17 cellular contexts compared by ENCODE assay signal in the genomic region with DNA sequence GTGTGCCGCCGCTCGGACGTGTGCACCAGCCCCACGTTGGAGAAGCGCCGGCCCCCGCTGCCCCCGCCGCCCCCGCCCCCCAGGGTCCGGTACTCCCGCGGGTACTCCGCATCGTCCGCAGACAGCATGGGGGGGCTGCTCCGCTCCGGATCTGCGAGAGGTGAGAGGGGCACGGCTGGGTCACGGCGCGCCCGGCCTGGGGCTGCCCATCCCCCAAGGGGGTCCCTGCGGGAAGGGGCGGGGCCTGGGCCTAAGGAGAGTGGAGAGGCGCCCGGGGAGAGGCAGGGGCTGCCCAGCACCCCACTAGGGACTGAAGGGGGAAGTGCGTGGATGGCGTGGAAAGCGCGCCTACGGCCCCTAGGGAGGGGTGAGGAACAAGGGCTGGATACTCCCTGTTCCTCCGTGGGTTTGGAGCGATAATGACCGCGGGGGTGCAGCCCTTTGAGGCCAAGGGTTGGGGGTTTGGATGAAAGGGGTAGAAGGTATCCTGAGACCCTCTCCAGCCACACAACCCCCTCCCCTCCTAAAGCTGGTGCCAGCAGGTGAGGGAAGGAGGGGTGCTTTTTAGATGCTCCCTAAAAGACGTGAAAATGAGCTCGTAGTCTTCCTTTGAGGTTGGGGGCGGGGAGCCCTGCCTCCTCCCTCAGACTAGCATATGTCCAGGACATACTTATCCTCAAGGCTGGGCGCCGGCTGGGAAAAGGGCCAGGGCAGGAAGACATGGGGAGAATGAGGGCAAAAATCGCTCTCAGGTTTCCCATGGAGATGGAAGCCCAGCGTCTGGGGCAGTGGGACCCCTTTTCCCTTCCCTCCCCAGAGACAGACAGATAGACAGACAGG. TPM values are rescaled to one million over a fixed set of nuclear protein-coding genes. Genes with fewer than 3 reads are reported as not detected.
DNase-seq lines count a peak whose midpoint lies in the region; ATAC-seq, FAIRE-seq and TF ChIP-seq lines count a peak whose summit lies in the region.
"Had no signal": no experiment of that assay in that cellular context is flagged by ENCODE, and none has a peak within 500 bp of the region (broad histone marks: within the 10 kb centered on the region; RNA-seq: fewer than 3 reads in every experiment).

No MANE protein-coding gene starts in this region.

- H3K23me2 ChIP-seq in H1 (ENCODE audit: low read depth, low read length) = peaks cover 6% of the 10 kb centered on the region; the same call in 1 of the 2 replicates

- CTCF ChIA-PET in H1 (lab: Charles Lee; ENCODE audit: partially characterized antibody) = interaction anchor here (0.6 to 32.0 kb wide), 9 partner anchors 11 to 369 kb away, joined by 3 to 914 read pairs (median 4); partner anchors contain the start of gene SRCIN1

- H2BK120ac ChIP-seq in H1 (replicated peaks; ENCODE audit: low read depth, low read length) = no peak overlapping the region

- H3K4me3 ChIP-seq in BLaER1 (peak overlapping the region; percentile 55), HUES48 (ENCODE audit: low read depth, low read length) (peak overlapping the region; percentile 59), H1 (ENCODE audit: extremely low read depth in 1 of 4, insufficient read depth in 2 of 4, low read depth in 3 of 4, low read length in 4 of 4) (peak overlapping the region; percentile 14 to 58 (median 41))
- H3K4me3 ChIP-seq: PC-9, thyroid gland had no signal

- H3K56ac ChIP-seq in H1 (replicated peaks; ENCODE audit: insufficient read length, low read depth, low read length) = no peak overlapping the region

- TF ChIP-seq EP300 in H1 (IDR thresholded peaks at IDR 0.05; ENCODE audit: borderline replicate concordance in 1 of 2, low read depth in 2 of 2, low read length in 2 of 2) = no peak

- H2AK5ac ChIP-seq in H1 (ENCODE audit: low read depth, low read length) = no peak overlapping the region; the same call in 1 of the 2 replicates

- H2BK20ac ChIP-seq in H1 (ENCODE audit: low read length) = no peak overlapping the region

- H3K79me2 ChIP-seq in H1 (ENCODE audit: control insufficient read depth in 1 of 2, insufficient read depth in 2 of 2, low read length in 2 of 2) = no peaks in the 10 kb centered on the region

- peaks cover 83% of the 10 kb centered on the region for H3K27me3 Mint-ChIP-seq in nephron progenitor cell (ENCODE audit: low read depth, poor library complexity)

- H3K27me3 ChIP-seq in BLaER1 = peaks cover 77% of the 10 kb centered on the region
- peaks cover 89% of the 10 kb centered on the region for H3K27me3 ChIP-seq in HUES48 (ENCODE audit: control insufficient read depth, insufficient read depth, low read length)
- H3K27me3 ChIP-seq in H1 (replicated peaks in 1 of 4; ENCODE audit: control insufficient read depth in 3 of 4, extremely low read depth in 1 of 4, insufficient read depth in 3 of 4, low read length in 3 of 4) = peaks cover 45 to 73% (median 68%) of the 10 kb centered on the region in 4 experiments

- no peak overlapping the region for H3K27ac Mint-ChIP-seq in nephron progenitor cell
- H3K27ac Mint-ChIP-seq: activated T-cell treated with anti-CD3 and anti-CD28 coated beads, Interleukin-2, amount 50 U/mL, for 72 hours; IgD-negative memory B cell; memory B cell had no signal

- no peak for ATAC-seq in HG03095 (IDR thresholded peaks at IDR 0.05; ENCODE audit: unreplicated experiment)

- H3K9me3 Mint-ChIP-seq in nephron progenitor cell = no peaks in the 10 kb centered on the region
- H3K9me3 Mint-ChIP-seq: activated T-cell treated with anti-CD3 and anti-CD28 coated beads, Interleukin-2, amount 50 U/mL, for 72 hours; memory B cell had no signal

- no peak overlapping the region for H2AFZ ChIP-seq in H1 (ENCODE audit: low read length)
- H2AFZ ChIP-seq: PC-9 had no signal

- H3K4me1 ChIP-seq in BLaER1 (peaks cover 27% of the 10 kb centered on the region), HUES48 (ENCODE audit: control insufficient read depth, insufficient read depth, low read length) (peaks cover 30% of the 10 kb centered on the region), H1 (replicated peaks in 1 of 4; ENCODE audit: control insufficient read depth in 3 of 4, insufficient read depth in 4 of 4, low read length in 3 of 4) (peaks cover 7 to 25% (median 11%) of the 10 kb centered on the region in 4 experiments)

- H3K4me3 Mint-ChIP-seq in nephron progenitor cell = peak overlapping the region; percentile 47
- H3K4me3 Mint-ChIP-seq: activated T-cell treated with anti-CD3 and anti-CD28 coated beads, Interleukin-2, amount 50 U/mL, for 72 hours; IgD-negative memory B cell; memory B cell had no signal

- POLR2A ChIA-PET in H1 (lab: Charles Lee; ENCODE audit: partially characterized antibody) = interaction anchor here (0.9 to 1.4 kb wide), 2 partner anchors 26 to 39 kb away, joined by 3 read pairs; no protein-coding TSS in a partner anchor

- no peak overlapping the region for H3K4ac ChIP-seq in H1 (replicated peaks; ENCODE audit: insufficient read length, low read depth, low read length)

- no peaks in the 10 kb centered on the region for H3K36me3 Mint-ChIP-seq in nephron progenitor cell (ENCODE audit: low read depth)
- H3K36me3 Mint-ChIP-seq: IgD-negative memory B cell, memory B cell had no signal

- no peak overlapping the region; the same call in 1 of the 2 replicates for H4K8ac ChIP-seq in H1 (ENCODE audit: extremely low read depth, insufficient read depth, low read length)

- no peak overlapping the region for H4K5ac ChIP-seq in H1 (ENCODE audit: insufficient read length, low read depth, low read length)

- no peak overlapping the region for H2BK5ac ChIP-seq in H1 (ENCODE audit: low read depth, low read length)

- H3K9ac ChIP-seq in BLaER1 (no peak overlapping the region), HUES48 (ENCODE audit: low read depth, low read length) (no peak overlapping the region), H1 (replicated peaks in 1 of 4; ENCODE audit: extremely low read depth in 1 of 4, low read depth in 3 of 4, low read length in 3 of 4) (no peak overlapping the region)

- H3K9me3 ChIP-seq in BLaER1 (no peaks in the 10 kb centered on the region), HUES48 (ENCODE audit: control insufficient read depth, insufficient read depth, low read length) (no peaks in the 10 kb centered on the region), H1 (ENCODE audit: insufficient read depth in 2 of 2, low read depth in 1 of 2, low read length in 1 of 2) (no peaks in the 10 kb centered on the region)
- H3K9me3 ChIP-seq: thyroid gland had no signal

- no peak overlapping the region for H3K27ac ChIP-seq in BLaER1
- no peak overlapping the region for H3K27ac ChIP-seq in HUES48 (ENCODE audit: low read depth, low read length)
- no peak overlapping the region for H3K27ac ChIP-seq in H1 (ENCODE audit: low read depth, low read length)
- H3K27ac ChIP-seq: PC-9, thyroid gland had no signal

- peaks cover 59% of the 10 kb centered on the region for H3K4me1 Mint-ChIP-seq in nephron progenitor cell

- 12% methylated on average over 24 of the region's 45 CpGs; no CpG with 5 or more reads in 1 of the 2 experiments for WGBS in H1 (ENCODE audit: extremely low coverage in 1 of 2, insufficient coverage in 1 of 2, insufficient read length in 1 of 2, insufficient replicate concordance in 2 of 2, low coverage in 1 of 2, low lambda C conversion rate in 2 of 2, missing lambda C conversion rate in 1 of 2), 2 experiments

- TF ChIP-seq POLR2A in H1 (IDR thresholded peaks at IDR 0.05; ENCODE audit: control extremely low read depth in 1 of 2, low read depth in 2 of 2, low read length in 2 of 2) = no peak

- TF ChIP-seq RAD21 in H1 (IDR thresholded peaks at IDR 0.05 in 1 of 2, conservative IDR thresholded peaks at IDR 0.05 in 1 of 2; ENCODE audit: low read depth in 2 of 2, low read length in 2 of 2) = no peak

- H4K20me1 ChIP-seq in BLaER1 = peaks cover 63% of the 10 kb centered on the region
- peaks cover 5 to 18% of the 10 kb centered on the region in 2 experiments for H4K20me1 ChIP-seq in H1 (replicated peaks in 1 of 2; ENCODE audit: control insufficient read depth in 1 of 2, insufficient read depth in 2 of 2, low read length in 2 of 2)

- H3K18ac ChIP-seq in H1 (ENCODE audit: extremely low read depth, low read length) = peak overlapping the region; percentile 32

- no peaks in the 10 kb centered on the region for H3K79me1 ChIP-seq in H1 (ENCODE audit: low read depth, low read length)

- no peak overlapping the region for H4K91ac ChIP-seq in H1 (replicated peaks; ENCODE audit: insufficient read length, low read length)

- FAIRE-seq in H1 (lab: Jason Lieb, UNC) = no peak
- FAIRE-seq: frontal cortex had no signal

- no peak overlapping the region for H3K23ac ChIP-seq in H1 (ENCODE audit: insufficient read length)

- H2BK15ac ChIP-seq in H1 (ENCODE audit: low read length) = no peak overlapping the region

- H3K4me2 ChIP-seq in BLaER1 (peak overlapping the region; percentile 83), H1 (ENCODE audit: insufficient read depth in 1 of 2, low read depth in 2 of 2, low read length in 2 of 2) (peak overlapping the region; percentile 71 to 86)

- no peak for DNase-seq in H1 (ENCODE audit: low read depth in 1 of 2, low spot score in 2 of 2)
- peak; percentile 64 for DNase-seq in nephron progenitor cell
- no peak for DNase-seq in retina
- DNase-seq in activated CD8-positive, alpha-beta memory T cell treated with anti-CD3 and anti-CD28 coated beads, Interleukin-2, amount 50 U/mL, for 48 hours = no peak
- no peak for DNase-seq in NCI-H526 (lab: John Stamatoyannopoulos, UW)
- DNase-seq: activated CD4-positive, alpha-beta T cell treated with anti-CD3 and anti-CD28 coated beads, Interleukin-2, amount 50 U/mL, for 4 hours; activated T-cell treated with anti-CD3 and anti-CD28 coated beads, Interleukin-2, amount 50 U/mL, for 72 hours; DMS153; NCI-H1048; PC-9; thyroid gland had no signal

- no peak overlapping the region; the same call in 1 of the 2 replicates for H2BK12ac ChIP-seq in H1 (ENCODE audit: low read depth, low read length)

- no peak overlapping the region for H3K14ac ChIP-seq in H1 (ENCODE audit: insufficient read length)

- no peak for TF ChIP-seq CTCF in H1 (IDR thresholded peaks at IDR 0.05; ENCODE audit: control extremely low read depth in 1 of 3, insufficient read depth in 1 of 3, low read depth in 1 of 3, low read length in 3 of 3)
- TF ChIP-seq CTCF in nephron progenitor cell (IDR thresholded peaks at IDR 0.05) = no peak

- H3K36me3 ChIP-seq in BLaER1 = no peaks in the 10 kb centered on the region
- no peaks in the 10 kb centered on the region for H3K36me3 ChIP-seq in HUES48 (ENCODE audit: control insufficient read depth, insufficient read depth, low read length)
- no peaks in the 10 kb centered on the region for H3K36me3 ChIP-seq in H1 (ENCODE audit: control insufficient read depth in 2 of 4, insufficient read depth in 4 of 4, low read length in 3 of 4)
- H3K36me3 ChIP-seq: thyroid gland had no signal

RNA-seq across cellular contexts. Expression of gene SRCIN1, which starts 26.9 kb away (rescaled TPM):
- total RNA-seq in H1 (2021; fragmentation: NEBNext Ultra II Directional; extraction: Animal tissue kit (Norgen Biotek cat#: 25700)) = 3.8 and 4.1 TPM in 2 replicates
- polyA plus RNA-seq in H1 (2011; rRNA removed) = 2.8 and 4.2 TPM in 2 replicates
- polyA plus RNA-seq in H1 (2011; cell fraction: cytosol; rRNA removed) = 2.3 TPM
- 14.3 TPM for polyA plus RNA-seq in H1 (2011; cell fraction: nucleus; rRNA removed)
- 5.2 to 6.7 TPM (median 6.1 TPM) in 4 replicates for polyA plus RNA-seq in H1 (2012, experiment 1 of 2)
- polyA plus RNA-seq in H1 (2012, experiment 2 of 2) = 2.0 TPM
- polyA plus RNA-seq in H1 (2013, experiment 1 of 2) = 1.7 TPM
- polyA plus RNA-seq in H1 (2013, experiment 2 of 2) = 1.3 TPM
- polyA minus RNA-seq in H1 (2011; rRNA and poly(A)+ RNA removed) = 2.0 and 3.7 TPM in 2 replicates
- polyA minus RNA-seq in H1 (2011; cell fraction: cytosol; rRNA and poly(A)+ RNA removed) = 5.5 TPM
- polyA minus RNA-seq in H1 (2011; cell fraction: nucleus; rRNA and poly(A)+ RNA removed) = 9.6 TPM
- polyA plus RNA-seq: IgD-negative memory B cell had no signal
